8 cellular contexts compared by ENCODE assay signal in the genomic region with DNA sequence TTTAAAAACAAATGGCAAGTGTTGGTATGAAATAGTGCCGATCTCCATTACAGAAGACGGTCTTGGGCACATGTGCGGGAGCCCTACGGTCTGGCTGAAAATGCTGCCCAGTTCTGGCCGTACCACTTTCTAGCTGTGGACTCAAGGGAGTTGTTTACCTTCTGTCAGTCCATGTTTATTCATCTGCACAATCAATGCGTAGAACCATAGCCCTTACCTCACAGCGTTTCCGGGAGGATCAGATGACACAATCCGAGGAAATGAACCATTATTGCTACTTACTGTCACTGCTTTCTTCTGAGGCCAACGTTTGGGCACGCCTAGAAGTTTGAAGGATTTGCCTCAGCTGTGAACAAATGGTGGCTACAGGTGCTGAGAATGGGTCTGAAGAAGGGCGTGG. TPM values are rescaled to one million over a fixed set of nuclear protein-coding genes. Genes with fewer than 3 reads are reported as not detected.
DNase-seq lines count a peak whose midpoint lies in the region; ATAC-seq and TF ChIP-seq lines count a peak whose summit lies in the region.

No MANE protein-coding gene starts in this region.

- DNase-seq in DMS 273 (lab: John Stamatoyannopoulos, UW; ENCODE audit: unreplicated experiment) (peak; percentile 63), DMS 273 treated with DMSO at 0.1 percent for 48 hours (lab: John Stamatoyannopoulos, UW) (no peak), NCI-H2196 (lab: John Stamatoyannopoulos, UW; ENCODE audit: unreplicated experiment) (peak; percentile 91), lung microvascular endothelial cell (ENCODE audit: low read depth in 2 of 2) (peak; percentile 79 to 95), NCI-H524 (lab: John Stamatoyannopoulos, UW) (no peak), GM20000 (ENCODE audit: low spot score) (no peak), A172 (ENCODE audit: low spot score) (no peak)
- no peak for DNase-seq in activated naive CD4-positive, alpha-beta T cell treated with anti-CD3 and anti-CD28 coated beads, Interleukin-2, amount 50 U/mL, for 72 hours (ENCODE audit: low spot score in 2 of 2)

- TF ChIP-seq CTCF in GM20000 (IDR thresholded peaks at IDR 0.05; ENCODE audit: extremely low read depth, missing control alignments): no peak

- H3K9me3 Mint-ChIP-seq in activated naive CD4-positive, alpha-beta T cell treated with anti-CD3 and anti-CD28 coated beads, Interleukin-2, amount 50 U/mL, for 72 hours: no peaks in the 10 kb centered on the region

- H3K27ac Mint-ChIP-seq in activated naive CD4-positive, alpha-beta T cell treated with anti-CD3 and anti-CD28 coated beads, Interleukin-2, amount 50 U/mL, for 72 hours: no peak overlapping the region

- no peaks in the 10 kb centered on the region for H3K36me3 Mint-ChIP-seq in activated naive CD4-positive, alpha-beta T cell treated with anti-CD3 and anti-CD28 coated beads, Interleukin-2, amount 50 U/mL, for 72 hours

- ATAC-seq in activated naive CD4-positive, alpha-beta T cell treated with anti-CD3 and anti-CD28 coated beads, Interleukin-2, amount 50 U/mL, for 72 hours: peak; percentile 21 to 43

RNA-seq across cellular contexts. Expression of gene GADD45B, which starts 31.2 kb away (rescaled TPM):
- 10 to 100 TPM; 60.9 to 94.1 TPM for total RNA-seq in activated naive CD4-positive, alpha-beta T cell treated with anti-CD3 and anti-CD28 coated beads, Interleukin-2, amount 50 U/mL, for 72 hours
- 49.5 and 175 TPM in 2 replicates for total RNA-seq in lung microvascular endothelial cell
- total RNA-seq in A172 (2014; rRNA removed; shearing (Covaris generic)): 92.7 and 97.6 TPM in 2 replicates

RNA-seq across cellular contexts. Expression of gene LMNB2, which starts 50.4 kb away (rescaled TPM):
- total RNA-seq in activated naive CD4-positive, alpha-beta T cell treated with anti-CD3 and anti-CD28 coated beads, Interleukin-2, amount 50 U/mL, for 72 hours: 10 to 100 TPM; 46.7 to 94.0 TPM
- total RNA-seq in lung microvascular endothelial cell: 50.6 and 51.9 TPM in 2 replicates
- 232 and 348 TPM in 2 replicates for total RNA-seq in A172 (2014; rRNA removed; shearing (Covaris generic))

Comparison
In these comparisons a context has a peak if more than half of its experiments do, and no peak if none do; other contexts are left out.
1. DNase-seq: peak in DMS 273 (single experiment), NCI-H2196 (single experiment) and lung microvascular endothelial cell (2 of 2); none in DMS 273 treated with DMSO at 0.1 percent for 48 hours (single experiment), activated naive CD4-positive, alpha-beta T cell treated with anti-CD3 and anti-CD28 coated beads, Interleukin-2, amount 50 U/mL, for 72 hours (0 of 2), NCI-H524 (0 of 2), GM20000 (single experiment) and A172 (single experiment).